Comparison of ENCODE assay signal across 8 cellular contexts in the genomic region with DNA sequence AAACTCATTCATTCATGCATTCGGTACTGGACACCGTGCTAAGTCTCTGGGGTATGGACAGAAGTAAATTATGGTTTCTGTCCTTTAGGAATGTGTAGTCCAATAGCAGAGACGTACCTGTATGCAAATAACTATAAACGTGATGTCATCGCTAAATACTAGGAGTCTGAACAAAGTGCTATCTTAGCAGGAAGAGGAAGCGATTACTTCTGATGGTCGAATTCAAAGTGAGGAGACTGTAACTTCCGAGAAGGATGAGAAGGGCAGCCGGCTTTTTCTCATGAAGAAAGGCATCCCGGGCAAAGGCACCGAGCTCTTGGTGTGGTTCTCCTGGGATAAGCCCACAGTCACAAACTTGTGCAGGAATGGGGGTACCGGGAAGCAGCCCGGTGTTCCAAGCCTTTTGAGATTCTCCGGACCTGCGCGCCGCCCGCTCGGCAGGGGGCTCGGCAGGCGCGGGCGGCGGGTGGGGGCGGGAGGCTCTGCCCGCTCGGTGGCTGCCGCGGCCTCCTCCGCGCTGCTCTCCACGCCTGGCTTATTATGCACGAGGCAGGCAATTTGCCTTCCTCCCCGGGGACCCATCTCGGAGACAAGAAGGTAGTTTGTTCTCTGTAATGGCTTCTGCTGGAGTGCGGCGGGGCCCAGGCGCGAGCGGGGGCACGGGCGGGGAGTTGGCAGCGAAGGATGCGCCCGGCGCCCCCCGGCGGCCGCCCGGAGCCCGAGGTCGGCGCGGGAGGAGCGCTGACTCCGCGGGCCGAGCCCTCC.
A peak's percentile ranks its signal among the peaks of the same experiment; 100 is the strongest.
DNase-seq lines count a peak whose midpoint lies in the region; ATAC-seq and TF ChIP-seq lines count a peak whose summit lies in the region.

No MANE protein-coding gene starts in this region.

- peaks cover 35% of the 10 kb centered on the region for H3K27me3 Mint-ChIP-seq in activated CD4-positive, alpha-beta T cell treated with anti-CD3 and anti-CD28 coated beads for 36 hours
- H3K27me3 Mint-ChIP-seq in brain, result peaks cover 16% of the 10 kb centered on the region

- no peak overlapping the region for H2AFZ ChIP-seq in PC-9

- H3K9me2 ChIP-seq in PC-9 (ENCODE audit: insufficient read depth), result no peaks in the 10 kb centered on the region

- intact Hi-C loops in activated CD4-positive, alpha-beta T cell treated with anti-CD3 and anti-CD28 coated beads for 36 hours (cut with DNase I, micrococcal nuclease), result no loop called here
- intact Hi-C loops in PC-9 (cut with micrococcal nuclease; ENCODE audit: unreplicated experiment), result no loop called here

- H3K4me1 Mint-ChIP-seq in activated CD4-positive, alpha-beta T cell treated with anti-CD3 and anti-CD28 coated beads for 36 hours, result peaks cover 12% of the 10 kb centered on the region
- peaks cover 29% of the 10 kb centered on the region for H3K4me1 Mint-ChIP-seq in brain

- TF ChIP-seq CTCF in brain (conservative IDR thresholded peaks at IDR 0.05) (peak; percentile 65 to 78), PC-9 (conservative IDR thresholded peaks at IDR 0.05) (no peak)

- H3F3A ChIP-seq in PC-9 (ENCODE audit: insufficient read depth, low read depth), result no peaks in the 10 kb centered on the region

- no peaks in the 10 kb centered on the region for H3K79me2 ChIP-seq in PC-9 (ENCODE audit: low read depth)

- H3K36me3 ChIP-seq in SJCRH30, result no peaks in the 10 kb centered on the region
- no peaks in the 10 kb centered on the region for H3K36me3 ChIP-seq in PC-9 (ENCODE audit: low read depth)

- no peaks in the 10 kb centered on the region for H3K4me1 ChIP-seq in SJCRH30
- no peaks in the 10 kb centered on the region for H3K4me1 ChIP-seq in PC-9 (replicated peaks; ENCODE audit: insufficient read depth)

- peak overlapping the region; percentile 60 for H3K4me3 ChIP-seq in SJCRH30
- no peak overlapping the region for H3K4me3 ChIP-seq in PC-9

- H4K20me1 ChIP-seq in PC-9 (ENCODE audit: insufficient read depth), result no peaks in the 10 kb centered on the region

- no TSS peak for BruUV-seq in PC-9 (replicated peaks; lab: Mats Ljungman, UMichigan)

- peaks cover 9% of the 10 kb centered on the region; the same call in 1 of the 2 replicates for H3K27me3 ChIP-seq in SJCRH30
- H3K27me3 ChIP-seq in PC-9 (ENCODE audit: insufficient read depth, low read depth), result peaks cover 63% of the 10 kb centered on the region

- peak; percentile 69 for DNase-seq in activated CD4-positive, alpha-beta T cell treated with anti-CD3 and anti-CD28 coated beads for 36 hours
- no peak for DNase-seq in activated CD4-positive, alpha-beta T cell treated with anti-CD3 and anti-CD28 coated beads for 1 hour
- DNase-seq in SJCRH30 (peak; percentile 64 to 67), islet precursor cell (peak; percentile 83), PC-9 (no peak), middle frontal gyrus (ENCODE audit: extremely low spot score, low spot score) (no peak)
- peak; percentile 12 to 47 for DNase-seq in stimulated activated CD4-positive, alpha-beta T cell treated with anti-CD3 and anti-CD28 coated beads, Interleukin-1b, Interleukin-23, amount 100 ng/mL, for 4 hours (ENCODE audit: low read depth in 2 of 2)

- CTCF ChIA-PET in activated CD4-positive, alpha-beta T cell treated with anti-CD3 and anti-CD28 coated beads for 36 hours (lab: Charles Lee), result interaction anchor here (1.0 to 3.0 kb wide), 6 partner anchors 9 to 153 kb away, joined by 3 to 22 read pairs (median 6); no protein-coding TSS in a partner anchor
- CTCF ChIA-PET in PC-9 (lab: Charles Lee), result interaction anchor here (0.6 to 1.5 kb wide), 2 partner anchors 121 to 1004 kb away, joined by 4 to 7 read pairs; no protein-coding TSS in a partner anchor

- H3K4me3 Mint-ChIP-seq in activated CD4-positive, alpha-beta T cell treated with anti-CD3 and anti-CD28 coated beads for 36 hours, result peak overlapping the region; percentile 57
- H3K4me3 Mint-ChIP-seq in brain, result peak overlapping the region; percentile 81 to 88 (median 86)

- no peak overlapping the region for H3K4me2 ChIP-seq in PC-9

- H3K27ac ChIP-seq in SJCRH30, result no peak overlapping the region
- H3K27ac ChIP-seq in PC-9, result no peak overlapping the region

- H3K9me3 Mint-ChIP-seq in activated CD4-positive, alpha-beta T cell treated with anti-CD3 and anti-CD28 coated beads for 36 hours (ENCODE audit: low read depth), result peaks cover 2% of the 10 kb centered on the region
- H3K9me3 Mint-ChIP-seq in brain, result peaks cover 0 to 8% (median 2%) of the 10 kb centered on the region in 5 experiments

- peak overlapping the region; percentile 14 for H3K27ac Mint-ChIP-seq in activated CD4-positive, alpha-beta T cell treated with anti-CD3 and anti-CD28 coated beads for 36 hours
- H3K27ac Mint-ChIP-seq in brain, result peak overlapping the region in 4 of 5 experiments; percentile 18 to 82 (median 49)

- H3K9me3 ChIP-seq in SJCRH30 (replicated peaks) (no peaks in the 10 kb centered on the region), PC-9 (ENCODE audit: insufficient read depth, low read depth) (peaks cover 5% of the 10 kb centered on the region; the same call in 1 of the 2 replicates)

- POLR2A ChIA-PET in activated CD4-positive, alpha-beta T cell treated with anti-CD3 and anti-CD28 coated beads for 36 hours (lab: Charles Lee), result interaction anchor here (0.6 to 0.7 kb wide), 2 partner anchors 91 to 119 kb away, joined by 3 read pairs; no protein-coding TSS in a partner anchor
- POLR2A ChIA-PET in PC-9 (lab: Charles Lee; ENCODE audit: unreplicated experiment), result no interaction called here

- H3K36me3 Mint-ChIP-seq in activated CD4-positive, alpha-beta T cell treated with anti-CD3 and anti-CD28 coated beads for 36 hours (ENCODE audit: low read depth), result no peaks in the 10 kb centered on the region
- H3K36me3 Mint-ChIP-seq in brain, result no peaks in the 10 kb centered on the region

- ATAC-seq in activated CD4-positive, alpha-beta T cell treated with anti-CD3 and anti-CD28 coated beads for 36 hours, result peak; percentile 77

Comparison
In these comparisons a context has a peak if more than half of its experiments do, and no peak if none do; other contexts are left out.
1. DNase-seq: peak in activated CD4-positive, alpha-beta T cell treated with anti-CD3 and anti-CD28 coated beads for 36 hours (single experiment), SJCRH30 (2 of 2), islet precursor cell (single experiment) and stimulated activated CD4-positive, alpha-beta T cell treated with anti-CD3 and anti-CD28 coated beads, Interleukin-1b, Interleukin-23, amount 100 ng/mL, for 4 hours (2 of 2); none in activated CD4-positive, alpha-beta T cell treated with anti-CD3 and anti-CD28 coated beads for 1 hour (single experiment), PC-9 (0 of 2) and middle frontal gyrus (single experiment).